9 cellular contexts compared by ENCODE assay signal in genomic region chr16:353404-354285, GRCh38. TPM values are rescaled to one million over a fixed set of nuclear protein-coding genes. Genes with fewer than 3 reads are reported as not detected.
DNase-seq lines count a peak whose midpoint lies in the region; ATAC-seq lines count a peak whose summit lies in the region.
"Had no signal": no experiment of that assay in that cellular context is flagged by ENCODE, and none has a peak within 500 bp of the region (broad histone marks: within the 10 kb centered on the region; RNA-seq: fewer than 3 reads in every experiment).

No MANE protein-coding gene starts in this region.

- no peak for ATAC-seq in left lobe of liver
- no peak for ATAC-seq in HG02981 (IDR thresholded peaks at IDR 0.05; ENCODE audit: unreplicated experiment)

- H3K27ac Mint-ChIP-seq in activated CD4-positive, alpha-beta T cell treated with anti-CD3 and anti-CD28 coated beads, Interleukin-2, amount 10 ng/mL, durations not matched to agents 7 days and 5 days, result peak overlapping the region; percentile 54
- peak overlapping the region; percentile 66 for H3K27ac Mint-ChIP-seq in activated naive CD8-positive, alpha-beta T cell

- peaks cover 34% of the 10 kb centered on the region for H3K4me1 Mint-ChIP-seq in activated CD4-positive, alpha-beta T cell treated with anti-CD3 and anti-CD28 coated beads, Interleukin-2, amount 10 ng/mL, durations not matched to agents 7 days and 5 days
- H3K4me1 Mint-ChIP-seq in activated naive CD8-positive, alpha-beta T cell (ENCODE audit: low read depth), result peaks cover 51% of the 10 kb centered on the region

- H3K27me3 Mint-ChIP-seq in activated CD4-positive, alpha-beta T cell treated with anti-CD3 and anti-CD28 coated beads, Interleukin-2, amount 10 ng/mL, durations not matched to agents 7 days and 5 days, result no peaks in the 10 kb centered on the region
- no peaks in the 10 kb centered on the region for H3K27me3 Mint-ChIP-seq in activated naive CD8-positive, alpha-beta T cell

- peak overlapping the region; percentile 65 for H3K4me3 Mint-ChIP-seq in activated CD4-positive, alpha-beta T cell treated with anti-CD3 and anti-CD28 coated beads, Interleukin-2, amount 10 ng/mL, durations not matched to agents 7 days and 5 days
- peak overlapping the region; percentile 72 for H3K4me3 Mint-ChIP-seq in activated naive CD8-positive, alpha-beta T cell

- POLR2A ChIA-PET in activated CD4-positive, alpha-beta T cell treated with anti-CD3 and anti-CD28 coated beads, Interleukin-2, amount 10 ng/mL, durations not matched to agents 7 days and 5 days (lab: Charles Lee), result interaction anchor here (0.5 kb wide), 1 partner anchor 119 kb away, joined by 3 read pairs; no protein-coding TSS in a partner anchor

- H3K9me3 ChIP-seq in thymus (ENCODE audit: control insufficient read depth), result no peaks in the 10 kb centered on the region

- in situ Hi-C loops in G401 (cut with HindIII; ENCODE audit: low sequenced_read_pairs), result no loop called here

- peaks cover 3% of the 10 kb centered on the region for H3K36me3 ChIP-seq in thymus (ENCODE audit: control insufficient read depth, insufficient read depth)

- CTCF ChIA-PET in activated CD4-positive, alpha-beta T cell treated with anti-CD3 and anti-CD28 coated beads, Interleukin-2, amount 10 ng/mL, durations not matched to agents 7 days and 5 days (lab: Charles Lee), result interaction anchor here (0.6 to 1.4 kb wide), 7 partner anchors 9 to 184 kb away, joined by 3 to 5 read pairs (median 3); no protein-coding TSS in a partner anchor

- H3K36me3 Mint-ChIP-seq in activated CD4-positive, alpha-beta T cell treated with anti-CD3 and anti-CD28 coated beads, Interleukin-2, amount 10 ng/mL, durations not matched to agents 7 days and 5 days (ENCODE audit: low read depth), result peaks cover 8% of the 10 kb centered on the region
- peaks cover 6% of the 10 kb centered on the region for H3K36me3 Mint-ChIP-seq in activated naive CD8-positive, alpha-beta T cell

- no peaks in the 10 kb centered on the region for H3K27me3 ChIP-seq in thymus (ENCODE audit: control insufficient read depth, insufficient read depth)

- H3K4me3 ChIP-seq in thymus (ENCODE audit: low read length), result peak overlapping the region; percentile 84

- no peaks in the 10 kb centered on the region for H3K9me3 Mint-ChIP-seq in activated CD4-positive, alpha-beta T cell treated with anti-CD3 and anti-CD28 coated beads, Interleukin-2, amount 10 ng/mL, durations not matched to agents 7 days and 5 days
- H3K9me3 Mint-ChIP-seq in activated naive CD8-positive, alpha-beta T cell (ENCODE audit: low read depth), result no peaks in the 10 kb centered on the region

- H3K4me1 ChIP-seq in thymus (ENCODE audit: control insufficient read depth, insufficient read depth, low read length), result peaks cover 8% of the 10 kb centered on the region

- WGBS in thymus, result 84% methylated on average over 25 of the region's 25 CpGs

- peak overlapping the region; percentile 8 for H3K27ac ChIP-seq in thymus (ENCODE audit: low read depth)
- H3K27ac ChIP-seq: VCaP had no signal

- no peak for DNase-seq in activated CD4-positive, alpha-beta T cell treated with anti-CD3 and anti-CD28 coated beads, Interleukin-2, amount 10 ng/mL, durations not matched to agents 7 days and 5 days
- no peak for DNase-seq in activated CD4-positive, alpha-beta T cell treated with anti-CD3 and anti-CD28 coated beads for 48 hours
- DNase-seq in left lobe of liver (ENCODE audit: low spot score), result peak; percentile 55
- no peak for DNase-seq in G401 (ENCODE audit: low spot score)
- DNase-seq in GF-D8 (lab: John Stamatoyannopoulos, UW), result no peak

RNA-seq across cellular contexts. Expression of gene AXIN1, which starts 1.1 kb away (rescaled TPM):
- total RNA-seq in activated CD4-positive, alpha-beta T cell treated with anti-CD3 and anti-CD28 coated beads, Interleukin-2, amount 10 ng/mL, durations not matched to agents 7 days and 5 days, result 10 to 100 TPM; 25.5 to 30.6 TPM
- 8.5 TPM for total RNA-seq in left lobe of liver
- polyA plus RNA-seq in thymus, result 24.1 TPM
- total RNA-seq in G401 (2014; rRNA removed; shearing (Covaris generic)), result 45.5 and 46.3 TPM in 2 replicates

RNA-seq across cellular contexts. Expression of gene MRPL28, which starts 16.7 kb away (rescaled TPM):
- total RNA-seq in activated CD4-positive, alpha-beta T cell treated with anti-CD3 and anti-CD28 coated beads, Interleukin-2, amount 10 ng/mL, durations not matched to agents 7 days and 5 days, result 10 to 100 TPM; 78.4 to 80.0 TPM
- total RNA-seq in left lobe of liver, result 36.1 TPM
- polyA plus RNA-seq in thymus, result 79.4 TPM
- total RNA-seq in G401 (2014; rRNA removed; shearing (Covaris generic)), result 250 and 260 TPM in 2 replicates

RNA-seq across cellular contexts. Expression of gene PGAP6, which starts 28.1 kb away (rescaled TPM):
- 10 to 100 TPM; 85.2 to 99.2 TPM for total RNA-seq in activated CD4-positive, alpha-beta T cell treated with anti-CD3 and anti-CD28 coated beads, Interleukin-2, amount 10 ng/mL, durations not matched to agents 7 days and 5 days
- total RNA-seq in left lobe of liver, result 32.6 TPM
- 47.4 TPM for polyA plus RNA-seq in thymus
- 53.0 and 60.8 TPM in 2 replicates for total RNA-seq in G401 (2014; rRNA removed; shearing (Covaris generic))

RNA-seq across cellular contexts. Expression of gene NME4, which starts 43.4 kb away (rescaled TPM):
- total RNA-seq in activated CD4-positive, alpha-beta T cell treated with anti-CD3 and anti-CD28 coated beads, Interleukin-2, amount 10 ng/mL, durations not matched to agents 7 days and 5 days, result 10 to 100 TPM; 27.0 to 30.9 TPM
- total RNA-seq in left lobe of liver, result 64.9 TPM
- polyA plus RNA-seq in thymus, result 34.4 TPM
- 312 and 362 TPM in 2 replicates for total RNA-seq in G401 (2014; rRNA removed; shearing (Covaris generic))

RNA-seq across cellular contexts. Expression of gene DECR2, which starts 48.0 kb away (rescaled TPM):
- total RNA-seq in activated CD4-positive, alpha-beta T cell treated with anti-CD3 and anti-CD28 coated beads, Interleukin-2, amount 10 ng/mL, durations not matched to agents 7 days and 5 days, result 1 to 10 TPM; 5.3 to 6.9 TPM
- 109 TPM for total RNA-seq in left lobe of liver
- 14.2 TPM for polyA plus RNA-seq in thymus
- 13.0 and 13.7 TPM in 2 replicates for total RNA-seq in G401 (2014; rRNA removed; shearing (Covaris generic))
